9 cellular contexts compared by ENCODE assay signal in the genomic region with DNA sequence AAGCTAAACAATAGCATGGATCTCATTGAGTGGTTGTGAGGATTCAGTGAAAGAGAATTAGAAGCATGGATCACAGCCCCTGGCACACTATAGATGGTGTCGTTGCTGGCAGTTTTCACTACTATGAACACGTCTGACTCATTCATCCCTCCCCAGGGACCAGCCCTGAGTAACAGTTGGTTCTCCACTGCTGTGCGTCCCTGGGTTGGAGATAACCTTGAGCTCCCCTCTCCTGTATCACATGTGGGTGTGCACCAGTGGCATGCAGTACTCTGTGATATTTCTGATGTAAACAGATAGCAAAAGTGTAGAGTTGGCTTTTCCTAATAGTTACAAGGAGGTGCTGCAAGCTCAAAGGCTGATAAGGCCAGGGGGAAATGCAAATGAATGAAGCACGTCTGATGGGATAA. TPM values are rescaled to one million over a fixed set of nuclear protein-coding genes. Genes with fewer than 3 reads are reported as not detected.
DNase-seq lines count a peak whose midpoint lies in the region; ATAC-seq and TF ChIP-seq lines count a peak whose summit lies in the region.
"Had no signal": no experiment of that assay in that cellular context is flagged by ENCODE, and none has a peak within 500 bp of the region (broad histone marks: within the 10 kb centered on the region; RNA-seq: fewer than 3 reads in every experiment).

No MANE protein-coding gene starts in this region.

- no peak overlapping the region for H3K23ac ChIP-seq in mesendoderm (ENCODE audit: low read length)

- DNase-seq in SK-MEL-5 (ENCODE audit: low read depth, low spot score) (peak; percentile 46), mucosa of descending colon (no peak), GDM1 (lab: John Stamatoyannopoulos, UW) (no peak), mesendoderm (no peak), iPS-NIHi7 (ENCODE audit: extremely low spot score) (no peak), SW480 (ENCODE audit: low spot score) (no peak)
- DNase-seq: lower lobe of right lung had no signal

- H3K4ac ChIP-seq in mesendoderm (ENCODE audit: low read depth, low read length) = no peak overlapping the region

- no peak overlapping the region for H3K18ac ChIP-seq in mesendoderm (ENCODE audit: low read length)

- no peak overlapping the region for H2BK120ac ChIP-seq in mesendoderm (ENCODE audit: low read depth, low read length)

- no peak overlapping the region for H3K4me3 ChIP-seq in mucosa of descending colon
- H3K4me3 ChIP-seq in mesendoderm (ENCODE audit: low read length) = no peak overlapping the region
- H3K4me3 ChIP-seq: lower lobe of right lung had no signal

- no peak overlapping the region for H4K8ac ChIP-seq in mesendoderm (ENCODE audit: low read depth, low read length)

- H2AK5ac ChIP-seq in mesendoderm (ENCODE audit: low read length) = no peak overlapping the region

- no CpG with 5 or more reads among the region's 4 CpGs for WGBS in mesendoderm (ENCODE audit: extremely low coverage, insufficient coverage, low lambda C conversion rate)

- H3K36me3 ChIP-seq in mucosa of descending colon (ENCODE audit: low read depth) = no peaks in the 10 kb centered on the region
- H3K36me3 ChIP-seq in mesendoderm (ENCODE audit: control insufficient read depth, insufficient read depth, low read length) = no peaks in the 10 kb centered on the region
- H3K36me3 ChIP-seq: lower lobe of right lung had no signal

- H3K79me1 ChIP-seq in mesendoderm (ENCODE audit: low read length) = no peaks in the 10 kb centered on the region

- ATAC-seq in GM18519 (IDR thresholded peaks at IDR 0.05; ENCODE audit: low FRiP score, unreplicated experiment) (peak; percentile 63), HG02763 (IDR thresholded peaks at IDR 0.05; ENCODE audit: unreplicated experiment) (peak; percentile 47), mucosa of descending colon (peak; percentile 20)

- H3K27me3 ChIP-seq in mesendoderm (ENCODE audit: insufficient read depth, low read length, poor library complexity) = no peaks in the 10 kb centered on the region

- H2BK5ac ChIP-seq in mesendoderm (ENCODE audit: low read length) = no peak overlapping the region

- in situ Hi-C loops in SK-MEL-5 (cut with HindIII; ENCODE audit: low pct_unique_long_range_greater_than_20kb, low sequenced_read_pairs) = no loop called here

- TF ChIP-seq CTCF in mucosa of descending colon (IDR thresholded peaks at IDR 0.05) = no peak

- H3K9ac ChIP-seq in mesendoderm (ENCODE audit: low read length) = no peak overlapping the region

- no peak overlapping the region for H3K4me2 ChIP-seq in mesendoderm (ENCODE audit: low read length)

- H3K79me2 ChIP-seq in mesendoderm (ENCODE audit: control insufficient read depth, insufficient read depth, low read length) = no peaks in the 10 kb centered on the region

- H3K56ac ChIP-seq in mesendoderm (ENCODE audit: low read length) = no peak overlapping the region

- H3K4me1 ChIP-seq in mucosa of descending colon (ENCODE audit: low read depth) (peaks cover 4% of the 10 kb centered on the region), mesendoderm (ENCODE audit: control insufficient read depth, low read depth, low read length) (no peaks in the 10 kb centered on the region)

- intact Hi-C loops in mucosa of descending colon (cut with DNase I, micrococcal nuclease) = no loop called here

- H3K27ac ChIP-seq in mesendoderm (ENCODE audit: low read depth, low read length) = no peak overlapping the region
- H3K27ac ChIP-seq: lower lobe of right lung had no signal

- no peak overlapping the region for H2BK15ac ChIP-seq in mesendoderm (replicated peaks; ENCODE audit: low read depth)

- H3K9me3 ChIP-seq in mucosa of descending colon = no peaks in the 10 kb centered on the region
- H3K9me3 ChIP-seq: lower lobe of right lung had no signal

- no peak overlapping the region for H4K5ac ChIP-seq in mesendoderm (ENCODE audit: low read length)

RNA-seq across cellular contexts. Expression of gene LCP2, which starts 8.8 kb away (rescaled TPM):
- total RNA-seq in SK-MEL-5 (2014; rRNA removed; shearing (Covaris generic)) = 0.26 and 0.51 TPM in 2 replicates
- polyA plus RNA-seq in SK-MEL-5 (2015; cell fraction: cytosol; rRNA removed) = 0.06 and 0.14 TPM in 2 replicates
- polyA plus RNA-seq in SK-MEL-5 (2015; cell fraction: nucleus; rRNA removed) = not detected in 2 replicates
- total RNA-seq in mucosa of descending colon = 10 to 100 TPM; 13.5 to 24.5 (median 22.9) TPM
- 0.13 TPM for polyA plus RNA-seq in mesendoderm (2013, experiment 1 of 2)
- 0.10 TPM for polyA plus RNA-seq in mesendoderm (2013, experiment 2 of 2)
